1 cellular context compared by ENCODE assay signal in genomic region chr12:123713398-123714301, GRCh38.
TF ChIP-seq lines count a peak whose summit lies in the region.

No MANE protein-coding gene starts in this region.

TF ChIP-seq in H1, 55 proteins besides CTCF, POLR2A, EP300 and RAD21:
- TF ChIP-seq SAP30 (IDR thresholded peaks at IDR 0.05; ENCODE audit: insufficient read depth, insufficient replicate concordance, low read length) (no peak), SRF (IDR thresholded peaks at IDR 0.05; ENCODE audit: low read depth, low read length) (no peak), POLR2AphosphoS5 (IDR thresholded peaks at IDR 0.05; ENCODE audit: low read depth, low read length) (peak; percentile 12; the same call in 1 of the 2 replicates), SP1 (IDR thresholded peaks at IDR 0.05; ENCODE audit: low read depth, low read length) (no peak), CREB1 (IDR thresholded peaks at IDR 0.05) (no peak), ASH2L (IDR thresholded peaks at IDR 0.05; ENCODE audit: low read length) (no peak)
